ENCODE assay signal across 9 cellular contexts in genomic region chr2:191115391-191115790, GRCh38. TPM values are rescaled to one million over a fixed set of nuclear protein-coding genes. Genes with fewer than 3 reads are reported as not detected.
DNase-seq lines count a peak whose midpoint lies in the region; ATAC-seq, FAIRE-seq and TF ChIP-seq lines count a peak whose summit lies in the region.
"Had no signal": no experiment of that assay in that cellular context is flagged by ENCODE, and none has a peak within 500 bp of the region (broad histone marks: within the 10 kb centered on the region; RNA-seq: fewer than 3 reads in every experiment).

No MANE protein-coding gene starts in this region.

- no peaks in the 10 kb centered on the region for H4K20me1 ChIP-seq in BLaER1 treated with 17β-estradiol and CSF1 and Interleukin-3, amounts not matched to agents 10 nM and 100 nM
- H4K20me1 ChIP-seq in HepG2 (ENCODE audit: insufficient read depth, low read length): no peaks in the 10 kb centered on the region

- CTCF ChIA-PET in HepG2 (lab: Yijun Ruan, JAX; ENCODE audit: low intra/inter-chr PET ratio, low total read pairs): no interaction called here

- no peak for TF ChIP-seq CTCF in HepG2 (CRISPR knock-in tag; IDR thresholded peaks at IDR 0.05)

- in situ Hi-C loops in HepG2 (cut with HindIII; ENCODE audit: extremely low pct_ligation_motif_present, low pct_unique_long_range_greater_than_20kb): no loop called here

- intact Hi-C loops in HepG2 (cut with micrococcal nuclease; ENCODE audit: unreplicated experiment): no loop called here

- H2AFZ ChIP-seq in HepG2 (ENCODE audit: low read length): no peak overlapping the region

- no peak for TF ChIP-seq POLR2A in HepG2 (IDR thresholded peaks at IDR 0.05; ENCODE audit: insufficient read depth in 1 of 2, low read depth in 2 of 2, low read length in 2 of 2)

- H3K4me3 Mint-ChIP-seq in T-helper 17 cell: peak overlapping the region; percentile 33
- H3K4me3 Mint-ChIP-seq in central memory CD8-positive, alpha-beta T cell: peak overlapping the region; percentile 66

- no peaks in the 10 kb centered on the region for H3K79me2 ChIP-seq in HepG2 (ENCODE audit: insufficient read depth, low read length)

- no peak for FAIRE-seq in HepG2 (lab: Jason Lieb, UNC)

- H3K27me3 ChIP-seq in BLaER1 treated with 17β-estradiol and CSF1 and Interleukin-3, amounts not matched to agents 10 nM and 100 nM: no peaks in the 10 kb centered on the region
- no peaks in the 10 kb centered on the region for H3K27me3 ChIP-seq in HepG2 (ENCODE audit: control insufficient read depth in 1 of 2, insufficient read depth in 2 of 2, low read length in 2 of 2)

- BruUV-seq in HepG2 (replicated peaks; lab: Mats Ljungman, UMichigan): no TSS peak

- H3K27ac ChIP-seq in BLaER1 treated with 17β-estradiol and CSF1 and Interleukin-3, amounts not matched to agents 10 nM and 100 nM: peak overlapping the region in 2 of 11 experiments; percentile 34 to 46; a peak in 1 of 22 replicates
- H3K27ac ChIP-seq in HepG2 (ENCODE audit: extremely low read length, insufficient read depth, low read length): no peak overlapping the region
- H3K27ac ChIP-seq: KMS-11 had no signal

- H3K4me1 ChIP-seq in BLaER1 treated with 17β-estradiol and CSF1 and Interleukin-3, amounts not matched to agents 10 nM and 100 nM: peaks cover 4 to 28% (median 20%) of the 10 kb centered on the region in 10 experiments; a peak in 16 of 20 replicates
- no peaks in the 10 kb centered on the region for H3K4me1 ChIP-seq in HepG2 (ENCODE audit: insufficient read depth, low read length)

- peak; percentile 46 for ATAC-seq in GM21619 (IDR thresholded peaks at IDR 0.05; ENCODE audit: unreplicated experiment)
- peak; percentile 81 for ATAC-seq in T-helper 17 cell
- peak; percentile 55 for ATAC-seq in central memory CD8-positive, alpha-beta T cell (replicated peaks; ENCODE audit: extremely low read depth, poor library complexity, severe bottlenecking)
- ATAC-seq in HepG2: no peak
- ATAC-seq in GM19397 (IDR thresholded peaks at IDR 0.05; ENCODE audit: unreplicated experiment): no peak

- H3K27ac Mint-ChIP-seq in T-helper 17 cell: peak overlapping the region; percentile 86
- H3K27ac Mint-ChIP-seq in central memory CD8-positive, alpha-beta T cell (ENCODE audit: low read depth): peak overlapping the region; percentile 95

- no peaks in the 10 kb centered on the region for H3K9me3 Mint-ChIP-seq in central memory CD8-positive, alpha-beta T cell

- no peak for TF ChIP-seq RAD21 in HepG2 (CRISPR knock-in tag; IDR thresholded peaks at IDR 0.05)

- peak overlapping the region; percentile 3 to 70 (median 34); a peak in 14 of 22 replicates for H3K4me2 ChIP-seq in BLaER1 treated with 17β-estradiol and CSF1 and Interleukin-3, amounts not matched to agents 10 nM and 100 nM
- H3K4me2 ChIP-seq in HepG2 (ENCODE audit: low read depth, low read length): no peak overlapping the region
- H3K4me2 ChIP-seq: KMS-11 had no signal

- no peak for TF ChIP-seq EP300 in HepG2 (IDR thresholded peaks at IDR 0.05; ENCODE audit: low read depth in 2 of 2, low read length in 2 of 2)
- TF ChIP-seq EP300 in HepG2 (CRISPR knock-in tag; IDR thresholded peaks at IDR 0.05; ENCODE audit: borderline replicate concordance): no peak

- peak in 2 of 3 donors; percentile 15 to 17 for DNase-seq in T-helper 17 cell
- DNase-seq in central memory CD8-positive, alpha-beta T cell (ENCODE audit: low spot score in 2 of 2): peak in 1 of 2 donors; percentile 65
- DNase-seq in epidermal melanocyte (ENCODE audit: insufficient read length, low spot score): no peak
- no peak for DNase-seq in NCI-H146 (lab: John Stamatoyannopoulos, UW)
- no peak for DNase-seq in HepG2 (ENCODE audit: low spot score)

- H3K36me3 Mint-ChIP-seq in T-helper 17 cell (ENCODE audit: low read depth): peaks cover 2% of the 10 kb centered on the region
- H3K36me3 Mint-ChIP-seq in central memory CD8-positive, alpha-beta T cell (ENCODE audit: insufficient read depth): peaks cover 36% of the 10 kb centered on the region

- H3K4me3 ChIP-seq in BLaER1 treated with 17β-estradiol and CSF1 and Interleukin-3, amounts not matched to agents 10 nM and 100 nM: no peak overlapping the region
- no peak overlapping the region for H3K4me3 ChIP-seq in HepG2 (replicated peaks in 1 of 3; ENCODE audit: insufficient read depth in 1 of 3, low read depth in 2 of 3, low read length in 3 of 3)

- H3K9me3 ChIP-seq in BLaER1 treated with 17β-estradiol and CSF1 and Interleukin-3, amounts not matched to agents 10 nM and 100 nM (replicated peaks in 1 of 11): peaks cover 0 to 2% (median 0%) of the 10 kb centered on the region in 11 experiments; a peak in 1 of 22 replicates
- no peaks in the 10 kb centered on the region for H3K9me3 ChIP-seq in T-helper 17 cell (ENCODE audit: control insufficient read depth, low read length, poor library complexity, severe bottlenecking)
- H3K9me3 ChIP-seq in HepG2 (ENCODE audit: low read length): no peaks in the 10 kb centered on the region

- POLR2A ChIA-PET in HepG2 (lab: Yijun Ruan, JAX): no interaction called here

- H3K27me3 Mint-ChIP-seq in T-helper 17 cell: no peaks in the 10 kb centered on the region
- no peaks in the 10 kb centered on the region for H3K27me3 Mint-ChIP-seq in central memory CD8-positive, alpha-beta T cell

- no peak overlapping the region for H3K9ac ChIP-seq in BLaER1 treated with 17β-estradiol and CSF1 and Interleukin-3, amounts not matched to agents 10 nM and 100 nM
- no peak overlapping the region for H3K9ac ChIP-seq in HepG2 (ENCODE audit: insufficient read depth, low read depth, low read length)
- H3K9ac ChIP-seq: KMS-11 had no signal

- H3K36me3 ChIP-seq in BLaER1 treated with 17β-estradiol and CSF1 and Interleukin-3, amounts not matched to agents 10 nM and 100 nM: no peaks in the 10 kb centered on the region
- H3K36me3 ChIP-seq in HepG2 (replicated peaks in 1 of 2; ENCODE audit: control insufficient read depth in 1 of 2, insufficient read depth in 2 of 2, low read length in 2 of 2): no peaks in the 10 kb centered on the region

- peaks cover 38% of the 10 kb centered on the region for H3K4me1 Mint-ChIP-seq in T-helper 17 cell
- H3K4me1 Mint-ChIP-seq in central memory CD8-positive, alpha-beta T cell: peaks cover 58% of the 10 kb centered on the region

- 10% methylated on average over 3 of the region's 3 CpGs for WGBS in HepG2 (ENCODE audit: low lambda C conversion rate)

TF ChIP-seq in HepG2, 621 proteins besides CTCF, POLR2A, EP300 and RAD21:
- TF ChIP-seq HOXD1 (CRISPR knock-in tag; IDR thresholded peaks at IDR 0.05): no peak
- no peak for TF ChIP-seq THAP7 (CRISPR knock-in tag; IDR thresholded peaks at IDR 0.05)
TF ChIP-seq in HepG2: peak in this region for 0.

RNA-seq across cellular contexts. Expression of gene STAT4, which starts 35.4 kb away (rescaled TPM):
- 100 to 1,000 TPM; 117 to 128 TPM for total RNA-seq in T-helper 17 cell
- not detected in 2 replicates for total RNA-seq in HepG2 (2016; rRNA removed; fragmentation: Illumina TruSeq; extraction: Trizol)
- not detected in 2 replicates for total RNA-seq in HepG2 (2016; cell fraction: cytosol; rRNA removed; fragmentation: Illumina TruSeq; extraction: Trizol; ENCODE audit: low read depth)
- total RNA-seq in HepG2 (2016; cell fraction: insoluble cytoplasmic fraction; rRNA removed; fragmentation: Illumina TruSeq; extraction: Trizol): 0.09 TPM in 1 of 2 replicates, not detected in the other
- 0.09 TPM in 1 of 2 replicates, not detected in the other for total RNA-seq in HepG2 (2016; cell fraction: membrane; rRNA removed; fragmentation: Illumina TruSeq; extraction: Trizol)
- 0.43 TPM in 1 of 2 replicates, not detected in the other for total RNA-seq in HepG2 (2016; cell fraction: nucleus; rRNA removed; fragmentation: Illumina TruSeq; extraction: Trizol)
- polyA plus RNA-seq in HepG2 (2011; rRNA removed): 0.37 and 0.40 TPM in 2 replicates
- 0.14 and 0.19 TPM in 2 replicates for polyA plus RNA-seq in HepG2 (2011; cell fraction: cytosol; rRNA removed)
- 1.0 and 1.4 TPM in 2 replicates for polyA plus RNA-seq in HepG2 (2011; cell fraction: nucleus; rRNA removed)
- polyA plus RNA-seq in HepG2 (2012): 0.20 and 0.23 TPM in 2 replicates
- not detected in 2 replicates for polyA plus RNA-seq in HepG2 (2016; cell fraction: cytosol; fragmentation: Illumina TruSeq; extraction: Trizol; ENCODE audit: low read depth)
- polyA plus RNA-seq in HepG2 (2016; cell fraction: insoluble cytoplasmic fraction; fragmentation: Illumina TruSeq; extraction: Trizol; ENCODE audit: low read depth): not detected in 2 replicates
- polyA plus RNA-seq in HepG2 (2016; cell fraction: membrane; fragmentation: Illumina TruSeq; extraction: Trizol; ENCODE audit: low read depth): not detected in 2 replicates
- polyA plus RNA-seq in HepG2 (2016; cell fraction: nucleus; fragmentation: Illumina TruSeq; extraction: Trizol; ENCODE audit: insufficient read depth, low read depth): 0.16 and 0.21 TPM in 2 replicates
- 0.50 and 0.63 TPM in 2 replicates for polyA minus RNA-seq in HepG2 (2011; rRNA and poly(A)+ RNA removed; ENCODE audit: low replicate concordance)
- polyA minus RNA-seq in HepG2 (2011; cell fraction: cytosol; rRNA and poly(A)+ RNA removed): 0.30 TPM in 1 of 2 replicates, not detected in the other
- polyA minus RNA-seq in HepG2 (2011; cell fraction: nucleus; rRNA and poly(A)+ RNA removed): 3.6 and 4.0 TPM in 2 replicates

Comparison
In these comparisons a context has a peak if more than half of its experiments do, and no peak if none do; other contexts are left out.
1. ATAC-seq: peak in GM21619 (single experiment), T-helper 17 cell (single experiment) and central memory CD8-positive, alpha-beta T cell (single experiment); none in HepG2 (single experiment) and GM19397 (single experiment).
2. DNase-seq: peak in T-helper 17 cell (2 of 3); none in epidermal melanocyte (single experiment), NCI-H146 (single experiment) and HepG2 (single experiment).
3. RNA of gene STAT4, which starts 35.4 kb away (total RNA-seq): 117 to 128 TPM in T-helper 17 cell; 0.09 to 0.43 TPM in HepG2; every median in the first group is over 10 times any median in the second.